8 cellular contexts compared by ENCODE assay signal in the genomic region with DNA sequence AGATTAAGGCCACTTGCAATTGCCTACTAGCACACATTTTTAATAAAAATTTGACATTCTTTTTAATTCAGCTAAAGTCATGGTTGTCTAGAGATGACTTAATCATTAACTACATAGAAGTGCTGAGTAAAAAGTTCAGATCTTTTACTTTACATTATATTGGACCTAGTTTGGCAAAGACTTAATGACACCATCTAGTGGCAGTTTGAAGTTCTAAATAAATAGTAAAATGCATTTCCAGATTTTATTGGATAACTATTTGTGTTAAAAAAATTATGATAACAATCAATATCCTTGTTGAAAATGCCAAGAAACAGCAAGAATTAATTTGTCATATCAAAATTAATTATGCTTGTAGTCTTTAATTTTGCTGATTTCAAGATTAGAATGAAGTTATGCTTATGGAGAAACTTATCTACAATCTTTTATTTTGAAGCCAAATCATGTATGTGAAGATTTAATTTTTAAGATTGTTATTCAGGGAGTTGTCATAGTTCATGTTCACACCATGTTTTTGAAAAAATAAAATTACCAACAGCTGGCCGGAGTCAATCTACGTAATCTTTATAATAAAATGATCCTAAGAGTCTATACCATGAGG.
DNase-seq lines count a peak whose midpoint lies in the region; ATAC-seq, FAIRE-seq and TF ChIP-seq lines count a peak whose summit lies in the region.

No MANE protein-coding gene starts in this region.

- H3K36me3 Mint-ChIP-seq in activated T-cell treated with anti-CD3 and anti-CD28 coated beads, Interleukin-2, amount 50 U/mL, for 24 hours (ENCODE audit: low read depth), result no peaks in the 10 kb centered on the region
- no peaks in the 10 kb centered on the region for H3K36me3 Mint-ChIP-seq in activated T-cell treated with anti-CD3 and anti-CD28 coated beads, Interleukin-2, amount 50 U/mL, for 4 hours (ENCODE audit: insufficient read depth)

- DNase-seq in A172 (ENCODE audit: low spot score), result peak; percentile 8
- no peak for DNase-seq in GM18507 (ENCODE audit: extremely low spot score, insufficient read length, low read depth)
- peak; percentile 28 for DNase-seq in NCI-H446 treated with DMSO at 0.1 percent for 48 hours (lab: John Stamatoyannopoulos, UW)
- DNase-seq in erythroblast (lab: John Stamatoyannopoulos, UW), result peak; percentile 5 to 32
- DNase-seq in T-helper 9 cell, result no peak
- DNase-seq in activated T-cell treated with anti-CD3 and anti-CD28 coated beads, Interleukin-2, amount 50 U/mL, for 24 hours, result no peak
- no peak for DNase-seq in activated T-cell treated with anti-CD3 and anti-CD28 coated beads, Interleukin-2, amount 50 U/mL, for 4 hours

- TF ChIP-seq POLR2A in erythroblast (IDR thresholded peaks at IDR 0.05; ENCODE audit: low read length) (no peak), GM18505 (IDR thresholded peaks at IDR 0.05; ENCODE audit: borderline replicate concordance, extremely low read depth, insufficient read depth, insufficient read length) (no peak)

- no peaks in the 10 kb centered on the region for H3K9me3 Mint-ChIP-seq in activated T-cell treated with anti-CD3 and anti-CD28 coated beads, Interleukin-2, amount 50 U/mL, for 24 hours
- no peaks in the 10 kb centered on the region for H3K9me3 Mint-ChIP-seq in activated T-cell treated with anti-CD3 and anti-CD28 coated beads, Interleukin-2, amount 50 U/mL, for 4 hours

- no peak for ATAC-seq in GM18505 (IDR thresholded peaks at IDR 0.05; ENCODE audit: unreplicated experiment)
- ATAC-seq in activated T-cell treated with anti-CD3 and anti-CD28 coated beads, Interleukin-2, amount 50 U/mL, for 4 hours, result no peak

- H3K4me1 Mint-ChIP-seq in activated T-cell treated with anti-CD3 and anti-CD28 coated beads, Interleukin-2, amount 50 U/mL, for 24 hours (ENCODE audit: low read depth), result no peaks in the 10 kb centered on the region
- H3K4me1 Mint-ChIP-seq in activated T-cell treated with anti-CD3 and anti-CD28 coated beads, Interleukin-2, amount 50 U/mL, for 4 hours (ENCODE audit: low read depth), result no peaks in the 10 kb centered on the region

- FAIRE-seq in GM18507 (lab: Jason Lieb, UNC), result peak; percentile 65

- peaks cover 9% of the 10 kb centered on the region for H3K27me3 Mint-ChIP-seq in activated T-cell treated with anti-CD3 and anti-CD28 coated beads, Interleukin-2, amount 50 U/mL, for 24 hours
- H3K27me3 Mint-ChIP-seq in activated T-cell treated with anti-CD3 and anti-CD28 coated beads, Interleukin-2, amount 50 U/mL, for 4 hours (ENCODE audit: low read depth), result no peaks in the 10 kb centered on the region

- no peak overlapping the region for H3K27ac Mint-ChIP-seq in activated T-cell treated with anti-CD3 and anti-CD28 coated beads, Interleukin-2, amount 50 U/mL, for 24 hours

- no peak overlapping the region for H3K4me3 Mint-ChIP-seq in activated T-cell treated with anti-CD3 and anti-CD28 coated beads, Interleukin-2, amount 50 U/mL, for 24 hours
- H3K4me3 Mint-ChIP-seq in activated T-cell treated with anti-CD3 and anti-CD28 coated beads, Interleukin-2, amount 50 U/mL, for 4 hours, result no peak overlapping the region

Comparison
In these comparisons a context has a peak if more than half of its experiments do, and no peak if none do; other contexts are left out.
1. DNase-seq: peak in A172 (single experiment), NCI-H446 treated with DMSO at 0.1 percent for 48 hours (single experiment) and erythroblast (2 of 2); none in GM18507 (single experiment), T-helper 9 cell (single experiment), activated T-cell treated with anti-CD3 and anti-CD28 coated beads, Interleukin-2, amount 50 U/mL, for 24 hours (single experiment) and activated T-cell treated with anti-CD3 and anti-CD28 coated beads, Interleukin-2, amount 50 U/mL, for 4 hours (single experiment).